Comparison of ENCODE assay signal across 6 cellular contexts in the genomic region with DNA sequence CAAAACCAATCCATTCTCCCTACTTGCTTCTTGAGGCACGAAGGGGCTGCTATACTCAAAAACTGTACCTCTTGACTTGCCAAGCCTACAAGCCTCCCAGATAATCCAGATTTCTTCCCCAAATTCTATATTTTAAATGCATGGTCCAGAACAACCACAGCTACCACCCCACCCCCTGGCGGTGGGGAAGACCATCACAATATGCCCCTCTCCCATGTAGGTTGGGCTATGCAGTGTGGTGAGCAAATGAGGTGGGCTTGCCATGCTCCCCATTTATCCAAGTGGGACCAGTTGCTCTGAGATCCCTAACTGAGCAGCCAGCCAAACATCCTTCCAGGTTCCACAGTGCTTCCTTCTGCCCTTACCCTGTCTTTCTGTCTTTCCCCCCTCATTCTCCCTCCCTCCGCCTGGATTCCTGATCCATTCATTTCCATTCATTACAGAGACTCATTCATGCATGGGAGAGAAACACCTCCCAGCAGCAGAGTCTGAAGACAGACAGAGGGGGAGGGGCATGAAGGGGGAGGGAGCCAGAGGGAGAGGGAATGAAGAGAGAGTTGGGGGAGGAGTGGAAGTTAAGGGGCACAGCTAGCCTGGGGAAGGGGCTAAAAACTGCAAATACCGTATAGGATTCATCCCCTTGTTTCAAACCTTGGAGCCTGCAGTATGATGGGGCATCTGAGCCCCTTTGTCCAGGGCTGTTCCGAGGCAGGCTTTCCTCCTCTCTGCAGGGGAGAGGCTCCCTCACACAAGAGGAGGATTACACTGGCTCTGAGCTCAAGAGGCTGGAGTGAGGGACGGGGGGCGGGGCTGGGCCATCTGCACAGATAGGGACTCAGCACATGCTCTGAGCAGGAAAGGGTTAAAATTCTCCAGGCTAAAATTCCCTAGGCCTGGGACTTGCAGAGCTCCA. TPM values are rescaled to one million over a fixed set of nuclear protein-coding genes. Genes with fewer than 3 reads are reported as not detected.
A peak's percentile ranks its signal among the peaks of the same experiment; 100 is the strongest.
DNase-seq lines count a peak whose midpoint lies in the region; ATAC-seq lines count a peak whose summit lies in the region.
"Had no signal": no experiment of that assay in that cellular context is flagged by ENCODE, and none has a peak within 500 bp of the region (broad histone marks: within the 10 kb centered on the region; RNA-seq: fewer than 3 reads in every experiment).

No MANE protein-coding gene starts in this region.

- H3K27ac ChIP-seq in caudate nucleus (ENCODE audit: low read depth, low read length) = peak overlapping the region; percentile 48

- ATAC-seq in GM19455 (IDR thresholded peaks at IDR 0.05; ENCODE audit: unreplicated experiment) = no peak
- ATAC-seq in HG02938 (IDR thresholded peaks at IDR 0.05; ENCODE audit: unreplicated experiment) = no peak

- peak; percentile 84 for DNase-seq in NCI-H1694 (lab: John Stamatoyannopoulos, UW)
- DNase-seq in caudate nucleus (lab: John Stamatoyannopoulos, UW) = peak in 14 of 61 donors; percentile 9 to 49 (median 16)
- peak; percentile 75 for DNase-seq in renal cortical epithelial cell (ENCODE audit: low read depth)
- DNase-seq: small intestine had no signal

RNA-seq across cellular contexts. Expression of gene ZNF219, which starts 4.4 kb away (rescaled TPM):
- total RNA-seq in renal cortical epithelial cell = 6.6 and 14.9 TPM in 2 replicates

RNA-seq across cellular contexts. Expression of gene TMEM253, which starts 6.8 kb away (rescaled TPM):
- total RNA-seq in renal cortical epithelial cell = 0.10 and 0.35 TPM in 2 replicates

RNA-seq across cellular contexts. Expression of gene ARHGEF40, which starts 23.9 kb away (rescaled TPM):
- 42.0 and 64.4 TPM in 2 replicates for total RNA-seq in renal cortical epithelial cell

RNA-seq across cellular contexts. Expression of gene RNASE8, which starts 36.4 kb away (rescaled TPM):
- total RNA-seq in renal cortical epithelial cell = not detected in 2 replicates

RNA-seq across cellular contexts. Expression of gene RNASE7, which starts 51.9 kb away (rescaled TPM):
- total RNA-seq in renal cortical epithelial cell = not detected in 2 replicates
